In the genomic region with DNA sequence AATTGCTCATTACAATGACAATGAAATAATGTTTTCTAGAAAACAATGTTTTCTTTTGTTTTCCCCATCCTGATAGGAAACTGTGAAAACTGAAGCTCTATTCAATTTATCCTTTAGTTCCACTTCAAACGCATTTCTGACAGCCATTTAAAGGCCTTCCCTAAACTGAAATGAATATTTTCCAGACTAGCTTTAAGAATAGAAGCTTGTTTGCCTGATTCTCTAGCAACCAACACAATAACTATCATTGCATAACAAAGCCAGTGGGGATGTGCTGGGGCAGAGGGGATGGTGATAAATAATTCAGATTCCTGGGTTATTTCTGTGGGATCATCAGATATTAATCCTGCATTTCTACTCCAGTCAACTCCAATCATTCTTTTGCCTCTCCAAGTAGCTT, we compare ENCODE assay signal across 1 cellular context.
TF ChIP-seq lines count a peak whose summit lies in the region.

No MANE protein-coding gene starts in this region.

TF ChIP-seq in HepG2, 621 proteins besides CTCF, POLR2A, EP300 and RAD21 (continued from another document):
- TF ChIP-seq, protein P1, sequence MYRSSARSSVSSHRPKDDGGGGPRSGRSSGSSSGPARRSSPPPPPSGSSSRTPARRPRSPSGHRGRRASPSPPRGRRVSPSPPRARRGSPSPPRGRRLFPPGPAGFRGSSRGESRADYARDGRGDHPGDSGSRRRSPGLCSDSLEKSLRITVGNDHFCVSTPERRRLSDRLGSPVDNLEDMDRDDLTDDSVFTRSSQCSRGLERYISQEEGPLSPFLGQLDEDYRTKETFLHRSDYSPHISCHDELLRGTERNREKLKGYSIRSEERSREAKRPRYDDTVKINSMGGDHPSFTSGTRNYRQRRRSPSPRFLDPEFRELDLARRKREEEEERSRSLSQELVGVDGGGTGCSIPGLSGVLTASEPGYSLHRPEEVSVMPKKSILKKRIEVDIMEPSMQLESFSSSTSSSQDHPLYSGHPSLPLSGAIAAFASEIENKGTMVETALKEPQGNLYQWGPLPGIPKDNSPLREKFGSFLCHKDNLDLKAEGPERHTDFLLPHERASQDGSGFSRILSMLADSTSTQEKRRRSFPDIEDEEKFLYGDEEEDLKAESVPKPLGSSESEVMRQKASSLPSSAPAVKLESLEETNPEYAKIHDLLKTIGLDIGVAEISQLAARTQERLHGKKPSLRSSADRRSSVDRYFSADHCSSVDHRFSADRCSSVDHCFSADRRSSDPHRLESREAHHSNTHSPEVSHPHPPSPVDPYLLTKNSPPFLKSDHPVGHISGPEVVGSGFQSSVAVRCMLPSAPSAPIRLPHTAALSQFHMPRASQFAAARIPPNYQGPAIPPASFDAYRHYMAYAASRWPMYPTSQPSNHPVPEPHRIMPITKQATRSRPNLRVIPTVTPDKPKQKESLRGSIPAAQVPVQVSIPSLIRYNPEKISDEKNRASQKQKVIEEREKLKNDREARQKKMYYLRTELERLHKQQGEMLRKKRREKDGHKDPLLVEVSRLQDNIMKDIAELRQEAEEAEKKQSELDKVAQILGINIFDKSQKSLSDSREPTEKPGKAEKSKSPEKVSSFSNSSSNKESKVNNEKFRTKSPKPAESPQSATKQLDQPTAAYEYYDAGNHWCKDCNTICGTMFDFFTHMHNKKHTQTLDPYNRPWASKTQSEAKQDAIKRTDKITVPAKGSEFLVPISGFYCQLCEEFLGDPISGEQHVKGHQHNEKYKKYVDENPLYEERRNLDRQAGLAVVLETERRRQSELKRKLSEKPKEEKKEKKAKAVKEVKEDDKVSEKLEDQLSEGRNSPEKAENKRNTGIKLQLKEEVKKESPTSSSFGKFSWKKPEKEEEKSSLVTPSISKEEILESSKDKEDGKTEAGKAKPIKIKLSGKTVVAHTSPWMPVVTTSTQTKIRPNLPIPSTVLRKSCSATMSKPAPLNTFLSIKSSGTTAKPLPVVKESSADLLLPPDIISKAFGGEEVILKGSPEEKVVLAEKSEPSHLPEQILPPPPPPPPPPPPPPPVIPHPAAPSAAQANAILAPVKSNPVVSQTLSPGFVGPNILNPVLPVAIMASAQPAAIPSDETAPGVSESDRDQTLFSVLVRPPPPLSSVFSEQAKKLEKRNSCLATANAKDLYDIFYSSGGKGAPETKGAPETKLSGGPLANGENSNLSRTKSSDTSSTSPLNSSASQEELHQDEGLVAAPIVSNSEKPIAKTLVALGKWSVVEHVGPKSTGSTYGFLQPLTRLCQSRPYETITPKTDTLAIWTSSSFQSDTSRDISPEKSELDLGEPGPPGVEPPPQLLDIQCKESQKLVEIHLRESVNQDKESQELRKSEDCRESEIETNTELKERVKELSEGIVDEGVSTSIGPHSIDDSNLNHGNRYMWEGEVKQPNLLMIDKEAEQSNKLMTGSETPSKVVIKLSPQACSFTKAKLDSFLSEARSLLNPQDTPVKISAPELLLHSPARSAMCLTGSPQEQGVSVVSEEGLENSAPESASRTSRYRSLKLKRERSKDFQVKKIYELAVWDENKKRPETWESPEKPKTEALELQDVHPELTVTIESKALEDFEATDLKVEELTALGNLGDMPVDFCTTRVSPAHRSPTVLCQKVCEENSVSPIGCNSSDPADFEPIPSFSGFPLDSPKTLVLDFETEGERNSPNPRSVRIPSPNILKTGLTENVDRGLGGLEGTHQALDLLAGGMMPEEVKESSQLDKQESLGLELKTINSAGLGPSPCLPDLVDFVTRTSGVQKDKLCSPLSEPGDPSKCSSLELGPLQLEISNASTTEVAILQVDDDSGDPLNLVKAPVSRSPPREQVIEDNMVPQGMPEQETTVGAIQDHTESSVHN (CRISPR knock-in tag; IDR thresholded peaks at IDR 0.05), result no peak
